ENCODE assay signal across 15 cellular contexts in the genomic region with DNA sequence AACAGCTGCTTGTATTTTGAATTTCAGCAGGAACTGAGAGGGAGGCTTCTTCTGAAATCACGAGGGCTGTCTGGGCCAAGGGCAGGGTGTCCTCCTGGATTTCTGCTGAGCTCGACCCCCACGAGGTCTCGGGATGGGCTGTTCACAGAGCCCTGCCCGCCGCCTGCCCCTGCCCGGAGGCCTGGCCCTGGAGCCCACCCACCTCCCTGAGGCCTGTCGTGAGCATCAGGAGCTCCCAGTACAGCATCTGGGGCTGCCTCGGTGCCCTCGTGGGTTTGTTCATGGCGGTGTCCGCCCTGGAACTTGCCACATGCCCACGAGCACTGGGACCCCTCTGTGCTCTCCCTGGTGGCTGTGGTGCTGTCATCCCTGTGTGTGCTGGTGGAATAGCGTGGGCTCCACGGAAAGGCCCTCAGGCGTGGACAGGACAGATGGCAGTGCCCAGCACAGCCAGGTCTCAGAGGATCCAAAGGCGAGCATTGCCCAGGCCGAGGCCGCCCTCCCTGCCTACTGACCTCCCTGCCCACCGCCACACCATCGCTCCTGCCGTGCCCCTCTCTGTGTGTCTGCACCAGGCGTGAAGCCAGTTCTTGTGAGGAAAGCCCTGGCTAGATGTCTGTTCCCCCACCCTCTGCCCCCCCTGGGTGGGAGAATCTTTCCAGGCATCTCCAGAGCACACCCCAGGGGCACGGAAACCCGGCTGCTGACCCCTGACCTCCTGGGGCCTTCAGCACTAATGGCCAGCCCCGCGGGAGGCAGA. TPM values are rescaled to one million over a fixed set of nuclear protein-coding genes. Genes with fewer than 3 reads are reported as not detected.
A peak's percentile ranks its signal among the peaks of the same experiment; 100 is the strongest.
DNase-seq lines count a peak whose midpoint lies in the region; ATAC-seq and TF ChIP-seq lines count a peak whose summit lies in the region.
"Had no signal": no experiment of that assay in that cellular context is flagged by ENCODE, and none has a peak within 500 bp of the region (broad histone marks: within the 10 kb centered on the region; RNA-seq: fewer than 3 reads in every experiment).

No MANE protein-coding gene starts in this region.

- no peaks in the 10 kb centered on the region for H3K9me3 Mint-ChIP-seq in activated CD4-positive, alpha-beta memory T cell treated with anti-CD3 and anti-CD28 coated beads, Interleukin-2, amount 10 ng/mL, durations not matched to agents 7 days and 5 days
- no peaks in the 10 kb centered on the region for H3K9me3 Mint-ChIP-seq in effector memory CD8-positive, alpha-beta T cell

- H3K27ac Mint-ChIP-seq in activated CD4-positive, alpha-beta memory T cell treated with anti-CD3 and anti-CD28 coated beads, Interleukin-2, amount 10 ng/mL, durations not matched to agents 7 days and 5 days: no peak overlapping the region
- no peak overlapping the region for H3K27ac Mint-ChIP-seq in effector memory CD8-positive, alpha-beta T cell

- no peaks in the 10 kb centered on the region for H3K36me3 ChIP-seq in prostate gland
- H3K36me3 ChIP-seq: SJSA1, suprapubic skin had no signal

- H3K27me3 ChIP-seq in AG04450 (ENCODE audit: control insufficient read depth, insufficient read depth, low read length): no peaks in the 10 kb centered on the region
- H3K27me3 ChIP-seq in layer of hippocampus (ENCODE audit: control insufficient read depth, insufficient read depth, low read length): no peaks in the 10 kb centered on the region
- H3K27me3 ChIP-seq in prostate gland (replicated peaks; ENCODE audit: insufficient read depth): no peaks in the 10 kb centered on the region
- H3K27me3 ChIP-seq: pancreas, SJSA1, suprapubic skin had no signal

- POLR2A ChIA-PET in AG04450 (lab: Yijun Ruan, JAX): no interaction called here
- POLR2A ChIA-PET in activated CD4-positive, alpha-beta memory T cell treated with anti-CD3 and anti-CD28 coated beads, Interleukin-2, amount 10 ng/mL, durations not matched to agents 7 days and 5 days (lab: Charles Lee): no interaction called here

- ATAC-seq in GM19397 (IDR thresholded peaks at IDR 0.05; ENCODE audit: unreplicated experiment): no peak
- ATAC-seq in effector memory CD8-positive, alpha-beta T cell (replicated peaks): no peak

- 77% methylated on average over 27 of the region's 27 CpGs for WGBS in prostate gland

- H3K4me3 ChIP-seq in AG04450 (ENCODE audit: low read depth, low read length) (no peak overlapping the region), prostate gland (no peak overlapping the region)
- H3K4me3 ChIP-seq: pancreas, SJSA1, suprapubic skin had no signal

- H3K4me1 Mint-ChIP-seq in activated CD4-positive, alpha-beta memory T cell treated with anti-CD3 and anti-CD28 coated beads, Interleukin-2, amount 10 ng/mL, durations not matched to agents 7 days and 5 days: peaks cover 8% of the 10 kb centered on the region
- no peaks in the 10 kb centered on the region for H3K4me1 Mint-ChIP-seq in effector memory CD8-positive, alpha-beta T cell (ENCODE audit: low read depth in 2 of 2)

- no peaks in the 10 kb centered on the region for H3K4me1 ChIP-seq in prostate gland (replicated peaks)

- no peaks in the 10 kb centered on the region for H3K36me3 Mint-ChIP-seq in activated CD4-positive, alpha-beta memory T cell treated with anti-CD3 and anti-CD28 coated beads, Interleukin-2, amount 10 ng/mL, durations not matched to agents 7 days and 5 days (ENCODE audit: low read depth)
- no peaks in the 10 kb centered on the region for H3K36me3 Mint-ChIP-seq in effector memory CD8-positive, alpha-beta T cell (ENCODE audit: insufficient read depth)

- no peak overlapping the region for H3K4me3 Mint-ChIP-seq in activated CD4-positive, alpha-beta memory T cell treated with anti-CD3 and anti-CD28 coated beads, Interleukin-2, amount 10 ng/mL, durations not matched to agents 7 days and 5 days
- no peak overlapping the region for H3K4me3 Mint-ChIP-seq in effector memory CD8-positive, alpha-beta T cell

- TF ChIP-seq POLR2A in prostate gland (IDR thresholded peaks at IDR 0.05): no peak

- no peak for TF ChIP-seq CTCF in AG04450 (IDR thresholded peaks at IDR 0.05; ENCODE audit: low read depth, low read length)
- TF ChIP-seq CTCF in prostate gland (IDR thresholded peaks at IDR 0.05): no peak

- DNase-seq in AG04450 (ENCODE audit: low read depth, low spot score) (no peak), caudate nucleus (lab: John Stamatoyannopoulos, UW) (no peak), prostate gland (ENCODE audit: low spot score) (no peak), SW480 (ENCODE audit: low spot score) (no peak)
- no peak for DNase-seq in activated CD4-positive, alpha-beta memory T cell treated with anti-CD3 and anti-CD28 coated beads, Interleukin-2, amount 10 ng/mL, durations not matched to agents 7 days and 5 days
- DNase-seq in effector memory CD8-positive, alpha-beta T cell: no peak
- DNase-seq: activated CD4-positive, alpha-beta T cell treated with anti-CD3 and anti-CD28 coated beads, Interleukin-2, amount 50 U/mL, for 1 hour; NCI-H1105 had no signal

- CTCF ChIA-PET in AG04450 (lab: Charles Lee): no interaction called here
- CTCF ChIA-PET in activated CD4-positive, alpha-beta memory T cell treated with anti-CD3 and anti-CD28 coated beads, Interleukin-2, amount 10 ng/mL, durations not matched to agents 7 days and 5 days (lab: Charles Lee): no interaction called here

- H3K9me3 ChIP-seq in AG04450 (ENCODE audit: control insufficient read depth, insufficient read depth, low read length) (no peaks in the 10 kb centered on the region; the same call in 1 of the 2 replicates), prostate gland (no peaks in the 10 kb centered on the region)
- H3K9me3 ChIP-seq: pancreas, SJSA1, suprapubic skin had no signal

- no peaks in the 10 kb centered on the region for H3K27me3 Mint-ChIP-seq in activated CD4-positive, alpha-beta memory T cell treated with anti-CD3 and anti-CD28 coated beads, Interleukin-2, amount 10 ng/mL, durations not matched to agents 7 days and 5 days
- H3K27me3 Mint-ChIP-seq in effector memory CD8-positive, alpha-beta T cell: no peaks in the 10 kb centered on the region

- intact Hi-C loops in prostate gland (cut with DNase I): loop anchor here (1.0 kb wide), 1 partner anchor 20 kb away; no protein-coding TSS in a partner anchor

- H3K27ac ChIP-seq in AG04450 (ENCODE audit: low read depth, low read length) (peak overlapping the region; percentile 11), caudate nucleus (ENCODE audit: low read depth, low read length) (peak overlapping the region; percentile 79), layer of hippocampus (ENCODE audit: low read depth, low read length) (peak overlapping the region; percentile 80), prostate gland (peak overlapping the region; percentile 66 to 71)
- H3K27ac ChIP-seq: KMS-11, SJSA1, suprapubic skin had no signal

RNA-seq across cellular contexts. Expression of a gene that starts 25.9 kb away (rescaled TPM):
- polyA plus RNA-seq in AG04450 (2011; rRNA removed): 26.5 and 47.7 TPM in 2 replicates
- polyA minus RNA-seq in AG04450 (2011; rRNA and poly(A)+ RNA removed): 5.9 and 6.7 TPM in 2 replicates
- total RNA-seq in prostate gland: 100 to 1,000 TPM in 1 of 2 donors, 10 to 100 TPM in 1; 75.3 to 300 TPM
- 1 to 10 TPM; 8.1 to 9.6 TPM for total RNA-seq in activated CD4-positive, alpha-beta memory T cell treated with anti-CD3 and anti-CD28 coated beads, Interleukin-2, amount 10 ng/mL, durations not matched to agents 7 days and 5 days
- total RNA-seq: dermis microvascular lymphatic vessel endothelial cell had no signal

Comparison
In these comparisons a context has a peak if more than half of its experiments do, and no peak if none do; other contexts are left out.
1. H3K27ac ChIP-seq: peak in every context shown above with its lines; median percentile 80 in layer of hippocampus; 79 in caudate nucleus; 68 in prostate gland; 11 in AG04450.
2. RNA of a gene that starts 25.9 kb away (total RNA-seq): 75.3 to 300 TPM in prostate gland; 8.1 to 9.6 TPM in activated CD4-positive, alpha-beta memory T cell treated with anti-CD3 and anti-CD28 coated beads, Interleukin-2, amount 10 ng/mL, durations not matched to agents 7 days and 5 days; every median in the first group is over 4 times any median in the second.